26 cellular contexts compared by ENCODE assay signal in the genomic region with DNA sequence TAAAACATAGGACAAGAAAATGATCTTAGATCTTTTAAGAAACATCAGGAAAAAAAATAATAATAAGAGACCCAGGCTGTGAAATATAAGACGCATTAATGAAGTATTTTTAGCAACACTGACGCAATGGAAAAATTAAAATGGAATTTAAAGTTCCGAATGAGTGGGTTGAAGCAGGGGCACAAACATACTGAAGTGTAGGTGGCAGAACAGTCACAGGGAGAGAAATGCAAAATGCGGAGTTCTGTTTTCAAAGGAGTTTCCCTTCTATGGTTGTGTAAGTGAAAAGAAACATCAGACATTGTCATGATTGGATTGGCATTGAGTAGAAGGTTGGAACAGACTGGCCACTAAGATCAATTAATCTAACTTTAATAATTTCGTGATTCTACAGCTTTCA.
"Had no signal": no experiment of that assay in that cellular context is flagged by ENCODE, and none has a peak within 500 bp of the region (broad histone marks: within the 10 kb centered on the region; RNA-seq: fewer than 3 reads in every experiment).

No MANE protein-coding gene starts in this region.

- ATAC-seq: left cardiac atrium; left lobe of liver; natural killer cell; right lobe of liver; stimulated activated naive B cell treated with anti-CD40 and anti-IgM and Interleukin-4, amounts not matched to agents 10 μg/mL and 1 μg/mL and 100 μg/mL, for 72 hours; stimulated activated naive CD8-positive, alpha-beta T cell treated with anti-CD3 and anti-CD28 coated beads, Interleukin-15, Interleukin-2, amounts not matched to agents 100 U/mL and 50 U/mL, for 24 hours had no signal

- H2AFZ ChIP-seq: hepatocyte, neural progenitor cell had no signal

- H3K36me3 ChIP-seq: heart right ventricle, neural progenitor cell, neutrophil, ovary, right atrium auricular region, right lobe of liver, suprapubic skin, tibial nerve, upper lobe of left lung, vagina had no signal

- H3K27ac ChIP-seq: heart right ventricle, hepatocyte, neural progenitor cell, neutrophil, ovary, right atrium auricular region, right lobe of liver, suprapubic skin, tibial nerve, upper lobe of left lung, vagina had no signal

- H3K4me2 ChIP-seq: hepatocyte, neural progenitor cell had no signal

- H3K9me3 ChIP-seq: heart right ventricle, neutrophil, ovary, right atrium auricular region, right lobe of liver, suprapubic skin, tibial nerve, upper lobe of left lung, vagina had no signal

- H3K9ac ChIP-seq: neural progenitor cell had no signal

- DNase-seq: heart right ventricle; kidney glomerular epithelial cell; left cardiac atrium; mesendoderm; naive B cell; natural killer cell; nephron progenitor cell; occipital lobe; ovary; right lobe of liver; stimulated activated CD4-positive, alpha-beta T cell treated with anti-CD3 and anti-CD28 coated beads, Interleukin-12 subunit alpha, Interleukin-12 subunit beta, amount 100 ng/mL, for 4 hours; stimulated activated CD4-positive, alpha-beta T cell treated with anti-CD3 and anti-CD28 coated beads, Interleukin-15, amount 100 ng/mL, for 24 hours; stimulated activated CD4-positive, alpha-beta T cell treated with anti-CD3 and anti-CD28 coated beads, Interleukin-2, amount 100 ng/mL, for 24 hours; stimulated activated CD4-positive, alpha-beta T cell treated with anti-CD3 and anti-CD28 coated beads, Interleukin-4, amount 100 ng/mL, for 1 hour; stimulated activated naive B cell treated with anti-CD40 and anti-IgM and Interleukin-4, amounts not matched to agents 10 μg/mL and 1 μg/mL and 100 μg/mL, for 72 hours; stimulated activated naive CD8-positive, alpha-beta T cell treated with anti-CD3 and anti-CD28 coated beads, Interleukin-15, Interleukin-2, amounts not matched to agents 100 U/mL and 50 U/mL, for 24 hours; upper lobe of left lung had no signal

- H3K27me3 ChIP-seq: heart right ventricle, hepatocyte, neural progenitor cell, neutrophil, ovary, right atrium auricular region, right lobe of liver, suprapubic skin, tibial nerve, upper lobe of left lung, vagina had no signal

- H3K79me2 ChIP-seq: hepatocyte had no signal

- H3K4me1 ChIP-seq: neural progenitor cell, right atrium auricular region, suprapubic skin, tibial nerve, upper lobe of left lung had no signal

- H3K4me3 ChIP-seq: heart right ventricle, hepatocyte, lung, neural progenitor cell, ovary, right atrium auricular region, right lobe of liver, suprapubic skin, tibial nerve, upper lobe of left lung, vagina had no signal
